In genomic region chr16:14121872-14122271, GRCh38 we compare ENCODE assay signal across 23 cellular contexts.
"Had no signal": no experiment of that assay in that cellular context is flagged by ENCODE, and none has a peak within 500 bp of the region (broad histone marks: within the 10 kb centered on the region; RNA-seq: fewer than 3 reads in every experiment).

No MANE protein-coding gene starts in this region.

- H3K36me3 ChIP-seq: neural progenitor cell, ovary, right atrium auricular region, sigmoid colon, suprapubic skin, thyroid gland had no signal

- H3K27me3 ChIP-seq: neural progenitor cell, ovary, right atrium auricular region, sigmoid colon, suprapubic skin, thyroid gland had no signal

- H3K9ac ChIP-seq: neural progenitor cell had no signal

- DNase-seq: effector CD8-positive, alpha-beta T cell; immature natural killer cell; kidney; left cardiac atrium; left ventricle myocardium superior; mesenchymal stem cell; midbrain; nucleus accumbens; ovary; sigmoid colon; stimulated activated CD4-positive, alpha-beta T cell treated with anti-CD3 and anti-CD28 coated beads, Interleukin-2, amount 100 ng/mL, for 24 hours; stimulated activated CD4-positive, alpha-beta T cell treated with anti-CD3 and anti-CD28 coated beads, Interleukin-4, amount 100 ng/mL, for 4 hours; stimulated activated naive CD4-positive, alpha-beta T cell treated with Interleukin-2 at 50 U/mL for 16 hours; thyroid gland had no signal

- FAIRE-seq: frontal cortex, kidney, urothelium cell line had no signal

- H3K27ac ChIP-seq: coronary artery, neural progenitor cell, ovary, right atrium auricular region, sigmoid colon, suprapubic skin, thyroid gland had no signal

- H3K9me3 ChIP-seq: ovary, right atrium auricular region, sigmoid colon, suprapubic skin, thyroid gland had no signal

- H3K4me2 ChIP-seq: neural progenitor cell had no signal

- H2AFZ ChIP-seq: neural progenitor cell had no signal

- H3K4me3 ChIP-seq: coronary artery, lung, neural progenitor cell, ovary, right atrium auricular region, sigmoid colon, skin epidermis, suprapubic skin, thyroid gland had no signal

- ATAC-seq: left cardiac atrium; left ventricle myocardium superior; natural killer cell treated with Interleukin-12 subunit alpha and Interleukin-12 subunit beta and Interleukin-15 and Interleukin-18, amount 100 ng/mL, for 72 hours had no signal
